In genomic region chr11:66677599-66678375, GRCh38 we compare ENCODE assay signal across 8 cellular contexts. TPM values are rescaled to one million over a fixed set of nuclear protein-coding genes. Genes with fewer than 3 reads are reported as not detected.
DNase-seq lines count a peak whose midpoint lies in the region; ATAC-seq and TF ChIP-seq lines count a peak whose summit lies in the region.

RBM4B (minus strand) TSS chr11:66677887; CDS start chr11:66677079, 808 bp downstream.

- intact Hi-C loops in left ventricle myocardium superior (cut with micrococcal nuclease): loop anchor here (5.0 to 10.0 kb wide), 2 partner anchors 100 to 263 kb away; no protein-coding TSS in a partner anchor
- intact Hi-C loops in prostate gland (cut with DNase I): loop anchor here (1.0 to 5.0 kb wide), 4 partner anchors 40 to 200 kb away; partner anchors contain the start of genes CCDC87, CCS and RBM4

- no peaks in the 10 kb centered on the region for H3K27me3 ChIP-seq in prostate gland (replicated peaks; ENCODE audit: insufficient read depth)

- no peaks in the 10 kb centered on the region for H3K36me3 ChIP-seq in prostate gland
- H3K36me3 ChIP-seq in urinary bladder (ENCODE audit: insufficient read depth): no peaks in the 10 kb centered on the region

- H3K4me3 ChIP-seq in prostate gland (peak within 1 kb of the TSS; percentile 53 to 61), urinary bladder (ENCODE audit: low read depth, low read length) (peak within 1 kb of the TSS; percentile 58)

- peak; percentile 90 for TF ChIP-seq POLR2A in prostate gland (IDR thresholded peaks at IDR 0.05)

- H3K9me3 ChIP-seq in prostate gland: no peaks in the 10 kb centered on the region

- H3K4me1 ChIP-seq in prostate gland (replicated peaks): peaks cover 8% of the 10 kb centered on the region
- peaks cover 3% of the 10 kb centered on the region for H3K4me1 ChIP-seq in urinary bladder (ENCODE audit: insufficient read depth)

- TF ChIP-seq CTCF in prostate gland (IDR thresholded peaks at IDR 0.05): peak in 1 of 4 experiments; percentile 7

- peak; percentile 29 for DNase-seq in NCI-H187 treated with DMSO at 0.1 percent for 48 hours (lab: John Stamatoyannopoulos, UW)
- peak; percentile 92 to 97 (median 96) for DNase-seq in T-helper 2 cell
- DNase-seq in amygdala (lab: John Stamatoyannopoulos, UW): peak; percentile 54 to 98 (median 93)
- DNase-seq in left ventricle myocardium superior: peak; percentile 99
- DNase-seq in prostate gland (ENCODE audit: low spot score): peak; percentile 93

- WGBS in prostate gland: under 1% methylated on average over 61 of the region's 61 CpGs
- WGBS in urinary bladder: under 1% methylated on average over 61 of the region's 61 CpGs

- ATAC-seq in GM18502 (IDR thresholded peaks at IDR 0.05; ENCODE audit: poor library complexity, unreplicated experiment) (peak; percentile 89), HG02970 (IDR thresholded peaks at IDR 0.05; ENCODE audit: low FRiP score, unreplicated experiment) (peak; percentile 77), left ventricle myocardium superior (peak; percentile 98)

- H3K27ac ChIP-seq in prostate gland (peak within 1 kb of the TSS; percentile 92 to 94), urinary bladder (ENCODE audit: low read depth) (peak within 1 kb of the TSS; percentile 96)

RNA-seq across cellular contexts. Expression of gene RBM4B, which starts in this region (rescaled TPM):
- total RNA-seq in left ventricle myocardium superior: 13.1 TPM
- total RNA-seq in prostate gland: 10 to 100 TPM; 15.5 to 40.7 TPM
- 47.4 TPM for total RNA-seq in urinary bladder
- polyA plus RNA-seq in urinary bladder: 21.4 TPM

Comparison
In these comparisons a context has a peak if more than half of its experiments do, and no peak if none do; other contexts are left out.
1. Peak in every context shown above with its lines: DNase-seq, ATAC-seq, H3K4me3 ChIP-seq and H3K27ac ChIP-seq.
2. DNase-seq: peak in every context shown above with its lines; median percentile 99 in left ventricle myocardium superior; 96 in T-helper 2 cell; 93 in amygdala; 93 in prostate gland; 29 in NCI-H187 treated with DMSO at 0.1 percent for 48 hours.